Comparison of ENCODE assay signal across 8 cellular contexts in genomic region chr10:77925410-77925794, GRCh38. TPM values are rescaled to one million over a fixed set of nuclear protein-coding genes. Genes with fewer than 3 reads are reported as not detected.
A peak's percentile ranks its signal among the peaks of the same experiment; 100 is the strongest.
DNase-seq lines count a peak whose midpoint lies in the region; ATAC-seq and TF ChIP-seq lines count a peak whose summit lies in the region.

No MANE protein-coding gene starts in this region.

- no peaks in the 10 kb centered on the region for H3K36me3 Mint-ChIP-seq in activated CD8-positive, alpha-beta memory T cell treated with anti-CD3 and anti-CD28 coated beads, Interleukin-2, amount 10 ng/mL, durations not matched to agents 7 days and 5 days
- no peaks in the 10 kb centered on the region for H3K36me3 Mint-ChIP-seq in activated CD4-positive, alpha-beta memory T cell treated with anti-CD3 and anti-CD28 coated beads, Interleukin-2, amount 10 ng/mL, durations not matched to agents 7 days and 5 days (ENCODE audit: low read depth)
- no peaks in the 10 kb centered on the region for H3K36me3 Mint-ChIP-seq in glutamatergic neuron (ENCODE audit: unreplicated experiment)

- no peak for TF ChIP-seq EP300 in ovary (IDR thresholded peaks at IDR 0.05)

- H3K4me3 ChIP-seq in ovary = peak overlapping the region; percentile 92

- intact Hi-C loops in ovary (cut with DNase I) = loop anchor here in 3 of 4 donors (5.0 to 10.0 kb wide), 3 partner anchors 49 to 81 kb away; no protein-coding TSS in a partner anchor

- H3K27ac ChIP-seq in ovary = peak overlapping the region; percentile 79 to 87

- H3K27me3 ChIP-seq in ovary = no peaks in the 10 kb centered on the region

- no peak for TF ChIP-seq CTCF in glutamatergic neuron (IDR thresholded peaks at IDR 0.05; ENCODE audit: partially characterized antibody, unreplicated experiment)
- TF ChIP-seq CTCF in ovary (IDR thresholded peaks at IDR 0.05) = no peak

- CTCF ChIA-PET in activated CD8-positive, alpha-beta memory T cell treated with anti-CD3 and anti-CD28 coated beads, Interleukin-2, amount 10 ng/mL, durations not matched to agents 7 days and 5 days (lab: Charles Lee) = no interaction called here
- CTCF ChIA-PET in activated CD4-positive, alpha-beta memory T cell treated with anti-CD3 and anti-CD28 coated beads, Interleukin-2, amount 10 ng/mL, durations not matched to agents 7 days and 5 days (lab: Charles Lee) = no interaction called here

- 3 to 9% (median 4%) methylated on average over 7 of the region's 7 CpGs for WGBS in ovary, 3 donors

- H3K9me3 ChIP-seq in ovary = no peaks in the 10 kb centered on the region

- peaks cover 18% of the 10 kb centered on the region for H3K4me1 ChIP-seq in ovary (ENCODE audit: insufficient read depth)

- DNase-seq in activated CD8-positive, alpha-beta memory T cell treated with anti-CD3 and anti-CD28 coated beads, Interleukin-2, amount 10 ng/mL, durations not matched to agents 7 days and 5 days = no peak
- no peak for DNase-seq in activated CD8-positive, alpha-beta memory T cell treated with anti-CD3 and anti-CD28 coated beads, Interleukin-2, amount 50 U/mL, for 48 hours
- DNase-seq in activated CD4-positive, alpha-beta memory T cell treated with anti-CD3 and anti-CD28 coated beads, Interleukin-2, amount 10 ng/mL, durations not matched to agents 7 days and 5 days = no peak
- no peak for DNase-seq in glutamatergic neuron
- DNase-seq in ovary = peak in 4 of 5 donors; percentile 41 to 59 (median 50)
- no peak for DNase-seq in HuH-7.5 (ENCODE audit: low spot score)
- DNase-seq in islet precursor cell = no peak
- no peak for DNase-seq in NK-92 treated with Interleukin-12 subunit alpha and Interleukin-12 subunit beta, amount 100 ng/mL, for 24 hours (lab: John Stamatoyannopoulos, UW)

- no peak overlapping the region for H3K27ac Mint-ChIP-seq in activated CD8-positive, alpha-beta memory T cell treated with anti-CD3 and anti-CD28 coated beads, Interleukin-2, amount 10 ng/mL, durations not matched to agents 7 days and 5 days
- no peak overlapping the region for H3K27ac Mint-ChIP-seq in activated CD4-positive, alpha-beta memory T cell treated with anti-CD3 and anti-CD28 coated beads, Interleukin-2, amount 10 ng/mL, durations not matched to agents 7 days and 5 days
- peak overlapping the region; percentile 7 for H3K27ac Mint-ChIP-seq in glutamatergic neuron (ENCODE audit: unreplicated experiment)

- H3K4me1 Mint-ChIP-seq in activated CD8-positive, alpha-beta memory T cell treated with anti-CD3 and anti-CD28 coated beads, Interleukin-2, amount 10 ng/mL, durations not matched to agents 7 days and 5 days = peaks cover 11% of the 10 kb centered on the region
- peaks cover 12% of the 10 kb centered on the region for H3K4me1 Mint-ChIP-seq in activated CD4-positive, alpha-beta memory T cell treated with anti-CD3 and anti-CD28 coated beads, Interleukin-2, amount 10 ng/mL, durations not matched to agents 7 days and 5 days
- H3K4me1 Mint-ChIP-seq in glutamatergic neuron (ENCODE audit: low read depth, unreplicated experiment) = peaks cover 19% of the 10 kb centered on the region

- no peak for ATAC-seq in activated CD8-positive, alpha-beta memory T cell treated with anti-CD3 and anti-CD28 coated beads, Interleukin-2, amount 10 ng/mL, durations not matched to agents 7 days and 5 days

- H3K9me3 Mint-ChIP-seq in activated CD8-positive, alpha-beta memory T cell treated with anti-CD3 and anti-CD28 coated beads, Interleukin-2, amount 10 ng/mL, durations not matched to agents 7 days and 5 days (ENCODE audit: low read depth) = no peaks in the 10 kb centered on the region
- H3K9me3 Mint-ChIP-seq in activated CD4-positive, alpha-beta memory T cell treated with anti-CD3 and anti-CD28 coated beads, Interleukin-2, amount 10 ng/mL, durations not matched to agents 7 days and 5 days = no peaks in the 10 kb centered on the region
- H3K9me3 Mint-ChIP-seq in glutamatergic neuron (ENCODE audit: unreplicated experiment) = peaks cover 2% of the 10 kb centered on the region

- POLR2A ChIA-PET in activated CD4-positive, alpha-beta memory T cell treated with anti-CD3 and anti-CD28 coated beads, Interleukin-2, amount 10 ng/mL, durations not matched to agents 7 days and 5 days (lab: Charles Lee) = interaction anchor here (1.0 kb wide), 1 partner anchor 52 kb away, joined by 3 read pairs; no protein-coding TSS in a partner anchor

- peaks cover 51% of the 10 kb centered on the region for H3K27me3 Mint-ChIP-seq in activated CD8-positive, alpha-beta memory T cell treated with anti-CD3 and anti-CD28 coated beads, Interleukin-2, amount 10 ng/mL, durations not matched to agents 7 days and 5 days
- peaks cover 41% of the 10 kb centered on the region for H3K27me3 Mint-ChIP-seq in activated CD4-positive, alpha-beta memory T cell treated with anti-CD3 and anti-CD28 coated beads, Interleukin-2, amount 10 ng/mL, durations not matched to agents 7 days and 5 days
- peaks cover 7% of the 10 kb centered on the region for H3K27me3 Mint-ChIP-seq in glutamatergic neuron (ENCODE audit: unreplicated experiment)

- TF ChIP-seq POLR2A in ovary (IDR thresholded peaks at IDR 0.05) = peak; percentile 37

- no peaks in the 10 kb centered on the region for H3K36me3 ChIP-seq in ovary

- H3K4me3 Mint-ChIP-seq in activated CD8-positive, alpha-beta memory T cell treated with anti-CD3 and anti-CD28 coated beads, Interleukin-2, amount 10 ng/mL, durations not matched to agents 7 days and 5 days = peak overlapping the region; percentile 35
- H3K4me3 Mint-ChIP-seq in activated CD4-positive, alpha-beta memory T cell treated with anti-CD3 and anti-CD28 coated beads, Interleukin-2, amount 10 ng/mL, durations not matched to agents 7 days and 5 days = peak overlapping the region; percentile 48
- peak overlapping the region; percentile 75 for H3K4me3 Mint-ChIP-seq in glutamatergic neuron (ENCODE audit: unreplicated experiment)

RNA-seq across cellular contexts. Expression of gene DLG5, which starts 1.2 kb away (rescaled TPM):
- total RNA-seq in activated CD8-positive, alpha-beta memory T cell treated with anti-CD3 and anti-CD28 coated beads, Interleukin-2, amount 10 ng/mL, durations not matched to agents 7 days and 5 days = 1 to 10 TPM; 3.0 to 4.8 TPM
- total RNA-seq in activated CD4-positive, alpha-beta memory T cell treated with anti-CD3 and anti-CD28 coated beads, Interleukin-2, amount 10 ng/mL, durations not matched to agents 7 days and 5 days = 1 to 10 TPM; 9.6 to 9.9 TPM
- total RNA-seq in glutamatergic neuron (ENCODE audit: unreplicated experiment) (35.5 TPM), ovary (10 to 100 TPM; 30.5 to 71.9 (median 45.5) TPM)
- 10 to 100 TPM; 29.1 to 36.4 TPM for polyA plus RNA-seq in ovary

Comparison
In these comparisons a context has a peak if more than half of its experiments do, and no peak if none do; other contexts are left out.
1. DNase-seq: peak in ovary (4 of 5); none in activated CD8-positive, alpha-beta memory T cell treated with anti-CD3 and anti-CD28 coated beads, Interleukin-2, amount 10 ng/mL, durations not matched to agents 7 days and 5 days (single experiment), activated CD8-positive, alpha-beta memory T cell treated with anti-CD3 and anti-CD28 coated beads, Interleukin-2, amount 50 U/mL, for 48 hours (single experiment), activated CD4-positive, alpha-beta memory T cell treated with anti-CD3 and anti-CD28 coated beads, Interleukin-2, amount 10 ng/mL, durations not matched to agents 7 days and 5 days (single experiment), glutamatergic neuron (single experiment), HuH-7.5 (single experiment), islet precursor cell (single experiment) and NK-92 treated with Interleukin-12 subunit alpha and Interleukin-12 subunit beta, amount 100 ng/mL, for 24 hours (single experiment).
2. Peak in every context shown above with its lines, with median percentiles within 50 percentile points of each other: H3K4me3 Mint-ChIP-seq.